In genomic region chr15:40103124-40103858, GRCh38 we compare ENCODE assay signal across 8 cellular contexts. TPM values are rescaled to one million over a fixed set of nuclear protein-coding genes. Genes with fewer than 3 reads are reported as not detected.
DNase-seq lines count a peak whose midpoint lies in the region; ATAC-seq and TF ChIP-seq lines count a peak whose summit lies in the region.

No MANE protein-coding gene starts in this region.

- H3K4me1 ChIP-seq in BE2C = peaks cover 45% of the 10 kb centered on the region

- no peaks in the 10 kb centered on the region for H3K9me3 ChIP-seq in BE2C

- intact Hi-C loops in activated B cell treated with CpG ODN at 0.5 μM for 24 hours (cut with micrococcal nuclease) (no loop called here), cardiac septum (cut with DNase I) (loop anchor here (1.0 kb wide), 1 partner anchor 34 kb away; no protein-coding TSS in a partner anchor)

- H3K4me3 ChIP-seq in BE2C (ENCODE audit: low read depth, low read length) = peak overlapping the region; percentile 12; the same call in 1 of the 2 replicates

- H3K36me3 ChIP-seq in BE2C = no peaks in the 10 kb centered on the region

- H3K4me3 Mint-ChIP-seq in activated B cell treated with CpG ODN at 0.5 μM for 24 hours = peak overlapping the region; percentile 94
- H3K4me3 Mint-ChIP-seq in activated CD8-positive, alpha-beta memory T cell treated with anti-CD3 and anti-CD28 coated beads, Interleukin-2, amount 10 ng/mL, durations not matched to agents 7 days and 5 days = no peak overlapping the region

- no peaks in the 10 kb centered on the region for H3K27me3 ChIP-seq in BE2C

- ATAC-seq in activated B cell treated with CpG ODN at 0.5 μM for 24 hours (ENCODE audit: low read depth) (no peak), HG03135 (IDR thresholded peaks at IDR 0.05; ENCODE audit: unreplicated experiment) (no peak)
- no peak for ATAC-seq in activated CD8-positive, alpha-beta memory T cell treated with anti-CD3 and anti-CD28 coated beads, Interleukin-2, amount 10 ng/mL, durations not matched to agents 7 days and 5 days

- no peaks in the 10 kb centered on the region for H3K27me3 Mint-ChIP-seq in activated B cell treated with CpG ODN at 0.5 μM for 24 hours
- peaks cover 3% of the 10 kb centered on the region for H3K27me3 Mint-ChIP-seq in activated CD8-positive, alpha-beta memory T cell treated with anti-CD3 and anti-CD28 coated beads, Interleukin-2, amount 10 ng/mL, durations not matched to agents 7 days and 5 days

- no peaks in the 10 kb centered on the region for H3K9me3 Mint-ChIP-seq in activated B cell treated with CpG ODN at 0.5 μM for 24 hours
- H3K9me3 Mint-ChIP-seq in activated CD8-positive, alpha-beta memory T cell treated with anti-CD3 and anti-CD28 coated beads, Interleukin-2, amount 10 ng/mL, durations not matched to agents 7 days and 5 days (ENCODE audit: low read depth) = no peaks in the 10 kb centered on the region

- peak overlapping the region; percentile 99 for H3K27ac Mint-ChIP-seq in activated B cell treated with CpG ODN at 0.5 μM for 24 hours
- H3K27ac Mint-ChIP-seq in activated CD8-positive, alpha-beta memory T cell treated with anti-CD3 and anti-CD28 coated beads, Interleukin-2, amount 10 ng/mL, durations not matched to agents 7 days and 5 days = no peak overlapping the region

- H3K4me1 Mint-ChIP-seq in activated B cell treated with CpG ODN at 0.5 μM for 24 hours = peaks cover 95% of the 10 kb centered on the region
- peaks cover 82% of the 10 kb centered on the region for H3K4me1 Mint-ChIP-seq in activated CD8-positive, alpha-beta memory T cell treated with anti-CD3 and anti-CD28 coated beads, Interleukin-2, amount 10 ng/mL, durations not matched to agents 7 days and 5 days

- H3K36me3 Mint-ChIP-seq in activated B cell treated with CpG ODN at 0.5 μM for 24 hours (ENCODE audit: low read depth) = peaks cover 85% of the 10 kb centered on the region
- H3K36me3 Mint-ChIP-seq in activated CD8-positive, alpha-beta memory T cell treated with anti-CD3 and anti-CD28 coated beads, Interleukin-2, amount 10 ng/mL, durations not matched to agents 7 days and 5 days = no peaks in the 10 kb centered on the region

- CTCF ChIA-PET in activated B cell treated with CpG ODN at 0.5 μM for 24 hours (lab: Charles Lee) = interaction anchor here (1.1 to 16.6 kb wide), 8 partner anchors 12 to 59 kb away, joined by 3 to 519 read pairs (median 11); partner anchors contain the start of gene SRP14
- CTCF ChIA-PET in activated CD8-positive, alpha-beta memory T cell treated with anti-CD3 and anti-CD28 coated beads, Interleukin-2, amount 10 ng/mL, durations not matched to agents 7 days and 5 days (lab: Charles Lee) = interaction anchor here (0.7 to 22.2 kb wide), 15 partner anchors 9 to 171 kb away, joined by 3 to 324 read pairs (median 9); partner anchors contain the start of genes BUB1B and SRP14

- POLR2A ChIA-PET in activated B cell treated with CpG ODN at 0.5 μM for 24 hours (lab: Charles Lee) = interaction anchor here (7.7 to 23.5 kb wide), 6 partner anchors 7 to 60 kb away, joined by 172 to 1329 read pairs (median 447); partner anchors contain the start of gene SRP14

- DNase-seq in BE2C (peak; percentile 94), NCI-H1105 (lab: John Stamatoyannopoulos, UW) (peak; percentile 91), activated B cell treated with CpG ODN at 0.5 μM for 24 hours (no peak), cardiac septum (ENCODE audit: low spot score) (peak; percentile 91), pons (ENCODE audit: low spot score) (peak; percentile 77), SKM-1 (lab: John Stamatoyannopoulos, UW; ENCODE audit: unreplicated experiment) (no peak)
- DNase-seq in activated CD8-positive, alpha-beta memory T cell treated with anti-CD3 and anti-CD28 coated beads, Interleukin-2, amount 10 ng/mL, durations not matched to agents 7 days and 5 days = no peak

- TF ChIP-seq CTCF in BE2C (IDR thresholded peaks at IDR 0.05; ENCODE audit: low read depth, low read length) (no peak), activated B cell treated with CpG ODN at 0.5 μM for 24 hours (IDR thresholded peaks at IDR 0.05) (no peak)

RNA-seq across cellular contexts. Expression of gene BMF, which starts 5.4 kb away (rescaled TPM):
- 17.1 TPM for polyA plus RNA-seq in BE2C (2012; ENCODE audit: insufficient read depth, insufficient read length, low read depth)
- total RNA-seq in activated B cell treated with CpG ODN at 0.5 μM for 24 hours = 353 and 376 TPM in 2 replicates
- total RNA-seq in cardiac septum = 1.1 TPM
- total RNA-seq in activated CD8-positive, alpha-beta memory T cell treated with anti-CD3 and anti-CD28 coated beads, Interleukin-2, amount 10 ng/mL, durations not matched to agents 7 days and 5 days = 10 to 100 TPM in 1 of 2 experiments, 1 to 10 TPM in 1; 3.6 to 13.0 TPM

RNA-seq across cellular contexts. Expression of gene BUB1B, which starts 57.6 kb away (rescaled TPM):
- polyA plus RNA-seq in BE2C (2012; ENCODE audit: insufficient read depth, insufficient read length, low read depth) = 7.8 TPM
- total RNA-seq in activated B cell treated with CpG ODN at 0.5 μM for 24 hours (3.9 and 4.2 TPM in 2 replicates), cardiac septum (0.43 TPM)
- 100 to 1,000 TPM in 1 of 2 experiments, 10 to 100 TPM in 1; 89.5 to 107 TPM for total RNA-seq in activated CD8-positive, alpha-beta memory T cell treated with anti-CD3 and anti-CD28 coated beads, Interleukin-2, amount 10 ng/mL, durations not matched to agents 7 days and 5 days

Comparison
In these comparisons a context has a peak if more than half of its experiments do, and no peak if none do; other contexts are left out.
1. DNase-seq: peak in BE2C (single experiment), NCI-H1105 (single experiment), cardiac septum (single experiment) and pons (single experiment); none in activated B cell treated with CpG ODN at 0.5 μM for 24 hours (single experiment), SKM-1 (single experiment) and activated CD8-positive, alpha-beta memory T cell treated with anti-CD3 and anti-CD28 coated beads, Interleukin-2, amount 10 ng/mL, durations not matched to agents 7 days and 5 days (single experiment).
2. RNA of gene BMF, which starts 5.4 kb away (total RNA-seq): 353 to 376 TPM in activated B cell treated with CpG ODN at 0.5 μM for 24 hours; 3.6 to 13.0 TPM in activated CD8-positive, alpha-beta memory T cell treated with anti-CD3 and anti-CD28 coated beads, Interleukin-2, amount 10 ng/mL, durations not matched to agents 7 days and 5 days and 1.1 TPM in cardiac septum (single experiment); every median in the first group is over 10 times any median in the second.
3. RNA of gene BUB1B, which starts 57.6 kb away (total RNA-seq): 89.5 to 107 TPM in activated CD8-positive, alpha-beta memory T cell treated with anti-CD3 and anti-CD28 coated beads, Interleukin-2, amount 10 ng/mL, durations not matched to agents 7 days and 5 days; 3.9 to 4.2 TPM in activated B cell treated with CpG ODN at 0.5 μM for 24 hours and 0.43 TPM in cardiac septum (single experiment); every median in the first group is over 10 times any median in the second.